Comparison of ENCODE assay signal across 12 cellular contexts in genomic region chr17:57462007-57462579, GRCh38.
DNase-seq lines count a peak whose midpoint lies in the region; ATAC-seq and TF ChIP-seq lines count a peak whose summit lies in the region.
"Had no signal": no experiment of that assay in that cellular context is flagged by ENCODE, and none has a peak within 500 bp of the region (broad histone marks: within the 10 kb centered on the region; RNA-seq: fewer than 3 reads in every experiment).

No MANE protein-coding gene starts in this region.

- in situ Hi-C loops in transverse colon (cut with MboI; ENCODE audit: low pct_ligation_motif_present in 1 of 4, low pct_unique_long_range_greater_than_20kb in 1 of 4, low sequenced_read_pairs in 3 of 4) = no loop called here

- H3K27me3 Mint-ChIP-seq in activated naive CD4-positive, alpha-beta T cell treated with anti-CD3 and anti-CD28 coated beads for 36 hours (ENCODE audit: low read depth) = no peaks in the 10 kb centered on the region
- no peaks in the 10 kb centered on the region for H3K27me3 Mint-ChIP-seq in effector memory CD8-positive, alpha-beta T cell
- H3K27me3 Mint-ChIP-seq in stimulated activated memory B cell treated with anti-CD40 and anti-IgM and Interleukin-4, amounts not matched to agents 10 μg/mL and 1 μg/mL and 100 μg/mL, for 72 hours = no peaks in the 10 kb centered on the region

- ATAC-seq in effector memory CD8-positive, alpha-beta T cell (replicated peaks) = no peak
- ATAC-seq in stimulated activated memory B cell treated with anti-CD40 and anti-IgM and Interleukin-4, amounts not matched to agents 10 μg/mL and 1 μg/mL and 100 μg/mL, for 72 hours = no peak
- ATAC-seq: lower lobe of right lung had no signal

- peaks cover 59% of the 10 kb centered on the region for H3K4me1 Mint-ChIP-seq in activated naive CD4-positive, alpha-beta T cell treated with anti-CD3 and anti-CD28 coated beads for 36 hours (ENCODE audit: low read depth)
- peaks cover 38 to 60% of the 10 kb centered on the region in 2 donors for H3K4me1 Mint-ChIP-seq in effector memory CD8-positive, alpha-beta T cell (ENCODE audit: low read depth in 2 of 2)
- peaks cover 73% of the 10 kb centered on the region for H3K4me1 Mint-ChIP-seq in stimulated activated memory B cell treated with anti-CD40 and anti-IgM and Interleukin-4, amounts not matched to agents 10 μg/mL and 1 μg/mL and 100 μg/mL, for 72 hours

- H3K27me3 ChIP-seq in SJSA1 (replicated peaks) (no peaks in the 10 kb centered on the region), transverse colon (no peaks in the 10 kb centered on the region)

- DNase-seq in activated naive CD4-positive, alpha-beta T cell treated with anti-CD3 and anti-CD28 coated beads for 36 hours = no peak
- DNase-seq in activated naive CD4-positive, alpha-beta T cell treated with anti-CD3 and anti-CD28 coated beads, Interleukin-2, amount 50 U/mL, for 16 hours = no peak
- DNase-seq in SJSA1 (ENCODE audit: low read depth in 1 of 2, low spot score in 2 of 2) = no peak
- DNase-seq in effector memory CD8-positive, alpha-beta T cell = no peak
- no peak for DNase-seq in RPMI8226
- no peak for DNase-seq in transverse colon
- no peak for DNase-seq in EL
- DNase-seq: lower lobe of right lung, MV-4-11, NCI-H2171 had no signal

- TF ChIP-seq CTCF in transverse colon (IDR thresholded peaks at IDR 0.05) = no peak

- TF ChIP-seq POLR2A in transverse colon (IDR thresholded peaks at IDR 0.05) = no peak

- H3K9me3 ChIP-seq in SJSA1 (replicated peaks) = no peaks in the 10 kb centered on the region
- H3K9me3 ChIP-seq in transverse colon = no peaks in the 10 kb centered on the region
- H3K9me3 ChIP-seq: lower lobe of right lung had no signal

- intact Hi-C loops in activated naive CD4-positive, alpha-beta T cell treated with anti-CD3 and anti-CD28 coated beads for 36 hours (cut with micrococcal nuclease) = loop anchor here (10.0 kb wide), 1 partner anchor 873 kb away; no protein-coding TSS in a partner anchor
- intact Hi-C loops in transverse colon (cut with DNase I; ENCODE audit: low total_unique reads) = no loop called here

- H3K4me1 ChIP-seq in SJSA1 (replicated peaks) (peaks cover 50% of the 10 kb centered on the region), transverse colon (no peaks in the 10 kb centered on the region)
- H3K4me1 ChIP-seq: lower lobe of right lung had no signal

- H3K27ac Mint-ChIP-seq in activated naive CD4-positive, alpha-beta T cell treated with anti-CD3 and anti-CD28 coated beads for 36 hours = peak overlapping the region; percentile 73
- H3K27ac Mint-ChIP-seq in effector memory CD8-positive, alpha-beta T cell = peak overlapping the region; percentile 27 to 78
- peak overlapping the region; percentile 90 for H3K27ac Mint-ChIP-seq in stimulated activated memory B cell treated with anti-CD40 and anti-IgM and Interleukin-4, amounts not matched to agents 10 μg/mL and 1 μg/mL and 100 μg/mL, for 72 hours

- no peaks in the 10 kb centered on the region for H3K36me3 Mint-ChIP-seq in activated naive CD4-positive, alpha-beta T cell treated with anti-CD3 and anti-CD28 coated beads for 36 hours (ENCODE audit: low read depth)
- peaks cover 2% of the 10 kb centered on the region for H3K36me3 Mint-ChIP-seq in effector memory CD8-positive, alpha-beta T cell (ENCODE audit: insufficient read depth)
- H3K36me3 Mint-ChIP-seq in stimulated activated memory B cell treated with anti-CD40 and anti-IgM and Interleukin-4, amounts not matched to agents 10 μg/mL and 1 μg/mL and 100 μg/mL, for 72 hours = peaks cover 20% of the 10 kb centered on the region

- no peak for TF ChIP-seq EP300 in transverse colon (IDR thresholded peaks at IDR 0.05; ENCODE audit: low read depth)

- no peak overlapping the region for H3K4me3 Mint-ChIP-seq in activated naive CD4-positive, alpha-beta T cell treated with anti-CD3 and anti-CD28 coated beads for 36 hours
- peak overlapping the region in 1 of 2 donors; percentile 15 for H3K4me3 Mint-ChIP-seq in effector memory CD8-positive, alpha-beta T cell
- H3K4me3 Mint-ChIP-seq in stimulated activated memory B cell treated with anti-CD40 and anti-IgM and Interleukin-4, amounts not matched to agents 10 μg/mL and 1 μg/mL and 100 μg/mL, for 72 hours = peak overlapping the region; percentile 40

- no peaks in the 10 kb centered on the region for H3K9me3 Mint-ChIP-seq in activated naive CD4-positive, alpha-beta T cell treated with anti-CD3 and anti-CD28 coated beads for 36 hours
- no peaks in the 10 kb centered on the region for H3K9me3 Mint-ChIP-seq in effector memory CD8-positive, alpha-beta T cell
- H3K9me3 Mint-ChIP-seq in stimulated activated memory B cell treated with anti-CD40 and anti-IgM and Interleukin-4, amounts not matched to agents 10 μg/mL and 1 μg/mL and 100 μg/mL, for 72 hours = peaks cover 3% of the 10 kb centered on the region

- H3K36me3 ChIP-seq in SJSA1 = no peaks in the 10 kb centered on the region
- H3K36me3 ChIP-seq in transverse colon = no peaks in the 10 kb centered on the region
- H3K36me3 ChIP-seq: lower lobe of right lung had no signal

- WGBS in transverse colon (ENCODE audit: low coverage in 1 of 2), 2 donors = 92% methylated on average over 4 of the region's 4 CpGs; no CpG with 5 or more reads in 1 of the 2 donors

- H3K27ac ChIP-seq in SJSA1 = 0 out of 2 replicates have a peak overlapping the region, but pooled peaks have one; percentile 72
- no peak overlapping the region for H3K27ac ChIP-seq in transverse colon
- H3K27ac ChIP-seq: lower lobe of right lung had no signal

- H3K4me3 ChIP-seq in SJSA1 (no peak overlapping the region), transverse colon (no peak overlapping the region)
- H3K4me3 ChIP-seq: lower lobe of right lung, skin epidermis had no signal

- CTCF ChIA-PET in activated naive CD4-positive, alpha-beta T cell treated with anti-CD3 and anti-CD28 coated beads for 36 hours (lab: Charles Lee) = interaction anchor here (0.9 to 2.0 kb wide), 3 partner anchors 21 to 219 kb away, joined by 4 to 8 read pairs (median 5); no protein-coding TSS in a partner anchor
